Comparison of ENCODE assay signal across 8 cellular contexts in genomic region chr19:14116918-14117578, GRCh38. TPM values are rescaled to one million over a fixed set of nuclear protein-coding genes. Genes with fewer than 3 reads are reported as not detected.
DNase-seq lines count a peak whose midpoint lies in the region; ATAC-seq and TF ChIP-seq lines count a peak whose summit lies in the region.

No MANE protein-coding gene starts in this region.

- H3K9me3 ChIP-seq in MM.1S (replicated peaks; ENCODE audit: insufficient read depth, low read length) (no peaks in the 10 kb centered on the region), breast epithelium (no peaks in the 10 kb centered on the region), right lobe of liver (no peaks in the 10 kb centered on the region), thymus (ENCODE audit: control insufficient read depth) (no peaks in the 10 kb centered on the region)

- H4K20me1 ChIP-seq in MM.1S (ENCODE audit: insufficient read depth, low read length) = no peaks in the 10 kb centered on the region

- H3K4me1 Mint-ChIP-seq in activated T-cell treated with anti-CD3 and anti-CD28 coated beads, Interleukin-2, amount 50 U/mL, for 24 hours (ENCODE audit: low read depth) = peaks cover 50% of the 10 kb centered on the region

- peak overlapping the region; percentile 23; the same call in 1 of the 2 replicates for H2AFZ ChIP-seq in MM.1S (ENCODE audit: low read length)

- no peaks in the 10 kb centered on the region for H3K27me3 Mint-ChIP-seq in activated T-cell treated with anti-CD3 and anti-CD28 coated beads, Interleukin-2, amount 50 U/mL, for 24 hours

- H3K27me3 ChIP-seq in MM.1S (replicated peaks; ENCODE audit: insufficient read depth, low read length) (no peaks in the 10 kb centered on the region), breast epithelium (no peaks in the 10 kb centered on the region), right lobe of liver (no peaks in the 10 kb centered on the region), thymus (ENCODE audit: control insufficient read depth, insufficient read depth) (no peaks in the 10 kb centered on the region)

- peak overlapping the region; percentile 75 for H3K9ac ChIP-seq in MM.1S (ENCODE audit: low read length)

- H3K27ac Mint-ChIP-seq in activated T-cell treated with anti-CD3 and anti-CD28 coated beads, Interleukin-2, amount 50 U/mL, for 24 hours = peak overlapping the region; percentile 75

- WGBS in right lobe of liver (ENCODE audit: insufficient coverage, low coverage, low lambda C conversion rate, missing lambda C conversion rate) = 0% methylated on average over 5 of the region's 33 CpGs
- 2% methylated on average over 33 of the region's 33 CpGs for WGBS in thymus

- peaks cover 24% of the 10 kb centered on the region for H3K4me1 ChIP-seq in MM.1S (ENCODE audit: low read length)
- peaks cover 27 to 30% of the 10 kb centered on the region in 2 donors for H3K4me1 ChIP-seq in breast epithelium
- peaks cover 0 to 57% (median 29%) of the 10 kb centered on the region in 4 donors for H3K4me1 ChIP-seq in right lobe of liver
- peaks cover 11% of the 10 kb centered on the region for H3K4me1 ChIP-seq in thymus (ENCODE audit: control insufficient read depth, insufficient read depth, low read length)

- intact Hi-C loops in breast epithelium (cut with DNase I; ENCODE audit: low total_unique reads) (no loop called here), right lobe of liver (cut with DNase I) (no loop called here)

- peaks cover 45% of the 10 kb centered on the region for H3K79me2 ChIP-seq in MM.1S (ENCODE audit: low read length)

- peak overlapping the region; percentile 97 for H3K4me2 ChIP-seq in MM.1S (ENCODE audit: low read depth, low read length)

- no peak for DNase-seq in activated T-cell treated with anti-CD3 and anti-CD28 coated beads, Interleukin-2, amount 50 U/mL, for 24 hours
- DNase-seq in activated T-cell treated with anti-CD3 and anti-CD28 coated beads for 4 hours (no peak), MM.1S (no peak), breast epithelium (ENCODE audit: low spot score in 2 of 2) (no peak), right lobe of liver (peak in 2 of 3 donors; percentile 61 to 71), SKM-1 (lab: John Stamatoyannopoulos, UW; ENCODE audit: unreplicated experiment) (no peak), NCI-H2196 (lab: John Stamatoyannopoulos, UW; ENCODE audit: unreplicated experiment) (no peak)

- no peak for ATAC-seq in right lobe of liver

- H3K36me3 ChIP-seq in MM.1S (replicated peaks; ENCODE audit: insufficient read depth, low read length) = no peaks in the 10 kb centered on the region
- no peaks in the 10 kb centered on the region for H3K36me3 ChIP-seq in breast epithelium
- no peaks in the 10 kb centered on the region for H3K36me3 ChIP-seq in right lobe of liver
- peaks cover 3% of the 10 kb centered on the region for H3K36me3 ChIP-seq in thymus (ENCODE audit: control insufficient read depth, insufficient read depth)

- no peaks in the 10 kb centered on the region for H3K9me2 ChIP-seq in MM.1S (replicated peaks; ENCODE audit: insufficient read depth, low read length)

- peaks cover 20% of the 10 kb centered on the region for H3K36me3 Mint-ChIP-seq in activated T-cell treated with anti-CD3 and anti-CD28 coated beads, Interleukin-2, amount 50 U/mL, for 24 hours (ENCODE audit: low read depth)

- no peak for TF ChIP-seq CTCF in MM.1S (IDR thresholded peaks at IDR 0.05; ENCODE audit: low read length)
- peak in 1 of 3 donors; percentile 9 for TF ChIP-seq CTCF in breast epithelium (IDR thresholded peaks at IDR 0.05)
- TF ChIP-seq CTCF in right lobe of liver (IDR thresholded peaks at IDR 0.05) = no peak

- peak overlapping the region; percentile 81 for H3K4me3 Mint-ChIP-seq in activated T-cell treated with anti-CD3 and anti-CD28 coated beads, Interleukin-2, amount 50 U/mL, for 24 hours

- TF ChIP-seq POLR2A in breast epithelium (IDR thresholded peaks at IDR 0.05) = no peak
- no peak for TF ChIP-seq POLR2A in right lobe of liver (IDR thresholded peaks at IDR 0.05)

- H3K4me3 ChIP-seq in MM.1S (ENCODE audit: low read length) (peak overlapping the region; percentile 92), breast epithelium (peak overlapping the region; percentile 94 to 99 (median 95)), right lobe of liver (peak overlapping the region; percentile 78 to 94 (median 78)), thymus (ENCODE audit: low read length) (peak overlapping the region; percentile 85)

- no peaks in the 10 kb centered on the region for H3K9me3 Mint-ChIP-seq in activated T-cell treated with anti-CD3 and anti-CD28 coated beads, Interleukin-2, amount 50 U/mL, for 24 hours

- H3F3A ChIP-seq in MM.1S (ENCODE audit: insufficient read depth, low read length) = peaks cover 24% of the 10 kb centered on the region

- H3K27ac ChIP-seq in MM.1S (ENCODE audit: low read length) (no peak overlapping the region), breast epithelium (peak overlapping the region; percentile 98 to 100), right lobe of liver (peak overlapping the region; percentile 43 to 66 (median 44)), thymus (ENCODE audit: low read depth) (no peak overlapping the region)

RNA-seq across cellular contexts. Expression of gene PRKACA, which starts 0.5 kb away (rescaled TPM):
- 10 to 100 TPM; 27.2 to 44.8 (median 35.4) TPM for total RNA-seq in breast epithelium
- total RNA-seq in right lobe of liver = 10 to 100 TPM; 54.8 to 87.5 (median 63.1) TPM
- polyA plus RNA-seq in thymus = 36.8 TPM

RNA-seq across cellular contexts. Expression of gene ASF1B, which starts 19.3 kb away (rescaled TPM):
- 1 to 10 TPM in 2 of 3 donors, under 1 TPM in 1; 0.66 to 1.6 (median 1.2) TPM for total RNA-seq in breast epithelium
- total RNA-seq in right lobe of liver = 1 to 10 TPM in 2 of 6 experiments, under 1 TPM in 4; 0.24 to 5.3 (median 0.61) TPM
- polyA plus RNA-seq in thymus = 2.9 TPM

RNA-seq across cellular contexts. Expression of gene SAMD1, which starts 26.5 kb away (rescaled TPM):
- 10 to 100 TPM; 10.8 to 15.4 (median 14.2) TPM for total RNA-seq in breast epithelium
- 10 to 100 TPM in 5 of 6 experiments, 1 to 10 TPM in 1; 10.0 to 25.3 (median 15.6) TPM for total RNA-seq in right lobe of liver
- 43.6 TPM for polyA plus RNA-seq in thymus

RNA-seq across cellular contexts. Expression of gene C19orf67, which starts 31.5 kb away (rescaled TPM):
- total RNA-seq in breast epithelium (not detected), right lobe of liver (under 1 TPM in 1 of 6 experiments, not detected in 5; 0.27 TPM)
- 0.18 TPM for polyA plus RNA-seq in thymus

RNA-seq across cellular contexts. Expression of gene MISP3, which starts 44.5 kb away (rescaled TPM):
- total RNA-seq in breast epithelium (1 to 10 TPM; 4.6 to 6.4 (median 5.0) TPM), right lobe of liver (10 to 100 TPM in 1 of 6 experiments, 1 to 10 TPM in 5; 3.6 to 12.0 (median 6.1) TPM)
- polyA plus RNA-seq in thymus = 2.9 TPM

Comparison
In these comparisons a context has a peak if more than half of its experiments do, and no peak if none do; other contexts are left out.
1. DNase-seq: peak in right lobe of liver (2 of 3); none in activated T-cell treated with anti-CD3 and anti-CD28 coated beads, Interleukin-2, amount 50 U/mL, for 24 hours (single experiment), activated T-cell treated with anti-CD3 and anti-CD28 coated beads for 4 hours (single experiment), MM.1S (single experiment), breast epithelium (0 of 2), SKM-1 (single experiment) and NCI-H2196 (single experiment).
2. H3K27ac ChIP-seq: peak in breast epithelium (2 of 2) and right lobe of liver (3 of 3); none in MM.1S (single experiment) and thymus (single experiment).
3. Peak in every context shown above with its lines, with median percentiles within 50 percentile points of each other: H3K4me3 ChIP-seq.